9 cellular contexts compared by ENCODE assay signal in genomic region chr3:133944641-133945441, GRCh38. TPM values are rescaled to one million over a fixed set of nuclear protein-coding genes. Genes with fewer than 3 reads are reported as not detected.
DNase-seq lines count a peak whose midpoint lies in the region; ATAC-seq, FAIRE-seq and TF ChIP-seq lines count a peak whose summit lies in the region.
"Had no signal": no experiment of that assay in that cellular context is flagged by ENCODE, and none has a peak within 500 bp of the region (broad histone marks: within the 10 kb centered on the region; RNA-seq: fewer than 3 reads in every experiment).

No MANE protein-coding gene starts in this region.

- no peak for TF ChIP-seq EP300 in A549 (IDR thresholded peaks at IDR 0.05)

- peaks cover 9% of the 10 kb centered on the region for H3K4me1 Mint-ChIP-seq in activated T-cell treated with anti-CD3 and anti-CD28 coated beads, Interleukin-2, amount 50 U/mL, for 24 hours (ENCODE audit: low read depth)

- no peak for FAIRE-seq in A549 (lab: Jason Lieb, UNC)

- H2AFZ ChIP-seq in OCI-LY7 (ENCODE audit: low read length), result no peak overlapping the region

- no peak overlapping the region for H3K27ac Mint-ChIP-seq in activated T-cell treated with anti-CD3 and anti-CD28 coated beads, Interleukin-2, amount 50 U/mL, for 24 hours

- no peak for TF ChIP-seq RAD21 in A549 (conservative IDR thresholded peaks at IDR 0.05 in 1 of 2, IDR thresholded peaks at IDR 0.05 in 1 of 2)

- no peaks in the 10 kb centered on the region for H3K36me3 Mint-ChIP-seq in activated T-cell treated with anti-CD3 and anti-CD28 coated beads, Interleukin-2, amount 50 U/mL, for 24 hours (ENCODE audit: low read depth)

- H3K4me1 ChIP-seq in A549 (peaks cover 23% of the 10 kb centered on the region), breast epithelium (peaks cover 4 to 42% of the 10 kb centered on the region in 2 donors), OCI-LY7 (ENCODE audit: insufficient read depth, low read length, poor library complexity, severe bottlenecking) (no peaks in the 10 kb centered on the region)

- H3K9me2 ChIP-seq in OCI-LY7 (ENCODE audit: insufficient read depth, low read length), result no peaks in the 10 kb centered on the region

- WGBS in A549 (ENCODE audit: missing lambda C conversion rate), result 88% methylated on average over 9 of the region's 13 CpGs

- peaks cover 5% of the 10 kb centered on the region for H3K27me3 Mint-ChIP-seq in activated T-cell treated with anti-CD3 and anti-CD28 coated beads, Interleukin-2, amount 50 U/mL, for 24 hours

- no peaks in the 10 kb centered on the region for H3K27me3 ChIP-seq in breast epithelium
- H3K27me3 ChIP-seq in layer of hippocampus (ENCODE audit: control insufficient read depth, insufficient read depth, low read length), result no peaks in the 10 kb centered on the region

- no TSS peak for BruUV-seq in OCI-LY7 (replicated peaks; lab: Mats Ljungman, UMichigan)

- TF ChIP-seq CTCF in A549 (IDR thresholded peaks at IDR 0.05) (no peak), breast epithelium (IDR thresholded peaks at IDR 0.05) (no peak), OCI-LY7 (conservative IDR thresholded peaks at IDR 0.05; ENCODE audit: low read length) (no peak)

- TF ChIP-seq POLR2A in A549 (IDR thresholded peaks at IDR 0.05; ENCODE audit: low read length) (no peak), breast epithelium (IDR thresholded peaks at IDR 0.05) (no peak)

- H3K9me3 ChIP-seq in A549 (no peaks in the 10 kb centered on the region), breast epithelium (no peaks in the 10 kb centered on the region), OCI-LY7 (ENCODE audit: low read length) (no peaks in the 10 kb centered on the region)

- H3K4me3 ChIP-seq in A549, result no peak overlapping the region
- no peak overlapping the region for H3K4me3 ChIP-seq in breast epithelium
- no peak overlapping the region for H3K4me3 ChIP-seq in OCI-LY7 (ENCODE audit: low read depth, low read length, poor library complexity, severe bottlenecking)
- H3K4me3 ChIP-seq: skin epidermis had no signal

- H3K4me2 ChIP-seq in A549 (peak overlapping the region; percentile 54), OCI-LY7 (ENCODE audit: low read length) (no peak overlapping the region)

- H3K9me3 Mint-ChIP-seq in activated T-cell treated with anti-CD3 and anti-CD28 coated beads, Interleukin-2, amount 50 U/mL, for 24 hours, result no peaks in the 10 kb centered on the region

- DNase-seq in A549 (ENCODE audit: low read depth in 1 of 2, low spot score in 1 of 2), result no peak
- peak; percentile 64 to 65 for DNase-seq in Kasumi-1 (lab: John Stamatoyannopoulos, UW)
- peak in 1 of 2 donors; percentile 80 for DNase-seq in breast epithelium (ENCODE audit: low spot score in 2 of 2)
- DNase-seq in KG1 (lab: John Stamatoyannopoulos, UW), result no peak
- DNase-seq in activated T-cell treated with anti-CD3 and anti-CD28 coated beads, Interleukin-2, amount 50 U/mL, for 24 hours, result no peak
- no peak for DNase-seq in RKO (ENCODE audit: low spot score)
- no peak for DNase-seq in OCI-LY7 (ENCODE audit: low spot score)

- H3K36me3 ChIP-seq in breast epithelium, result no peaks in the 10 kb centered on the region
- no peaks in the 10 kb centered on the region for H3K36me3 ChIP-seq in OCI-LY7 (ENCODE audit: insufficient read depth, low read length)

- intact Hi-C loops in breast epithelium (cut with DNase I; ENCODE audit: low total_unique reads) (no loop called here), OCI-LY7 (cut with micrococcal nuclease; ENCODE audit: unreplicated experiment) (no loop called here)

- H3K79me2 ChIP-seq in OCI-LY7 (ENCODE audit: insufficient read depth, low read depth, low read length), result no peaks in the 10 kb centered on the region

- POLR2A ChIA-PET in A549 (lab: Yijun Ruan, JAX) (no interaction called here), OCI-LY7 (lab: Charles Lee) (no interaction called here)

- no peak for ATAC-seq in A549

- CTCF ChIA-PET in A549 (lab: Yijun Ruan, JAX) (interaction anchor here (1.3 to 1.5 kb wide), 2 partner anchors 15 to 1214 kb away, joined by 4 read pairs; no protein-coding TSS in a partner anchor), OCI-LY7 (lab: Charles Lee; ENCODE audit: unreplicated experiment) (no interaction called here)

- no peaks in the 10 kb centered on the region for H4K20me1 ChIP-seq in OCI-LY7 (ENCODE audit: insufficient read depth, low read length)

- H3K27ac ChIP-seq in A549 (peak overlapping the region in 1 of 2 experiments; percentile 50; a peak in 1 of 6 replicates), breast epithelium (peak overlapping the region; percentile 84 to 85), layer of hippocampus (ENCODE audit: low read depth, low read length) (peak overlapping the region; percentile 42), OCI-LY7 (ENCODE audit: low read depth, low read length, poor library complexity, severe bottlenecking) (no peak overlapping the region)

- no peak overlapping the region for H3K4me3 Mint-ChIP-seq in activated T-cell treated with anti-CD3 and anti-CD28 coated beads, Interleukin-2, amount 50 U/mL, for 24 hours

TF ChIP-seq in A549, 52 proteins besides CTCF, POLR2A, EP300 and RAD21:
- no peak for TF ChIP-seq CBX8 (IDR thresholded peaks at IDR 0.05)
- no peak for TF ChIP-seq ESRRA (IDR thresholded peaks at IDR 0.05; ENCODE audit: borderline replicate concordance, low read length)
- no peak for TF ChIP-seq TFCP2L1 (CRISPR knock-in tag; IDR thresholded peaks at IDR 0.05)
- TF ChIP-seq SREBF2 (IDR thresholded peaks at IDR 0.05), result no peak
- TF ChIP-seq FOSL2 (IDR thresholded peaks at IDR 0.05), result no peak
- TF ChIP-seq FOSL2 (CRISPR knock-in tag; IDR thresholded peaks at IDR 0.05), result no peak
- TF ChIP-seq HOXB13 (CRISPR knock-in tag; IDR thresholded peaks at IDR 0.05; ENCODE audit: low read depth), result no peak

RNA-seq across cellular contexts. Expression of gene RAB6B, which starts 49.2 kb away (rescaled TPM):
- polyA plus RNA-seq in A549 (2011; rRNA removed), result 2.5 and 3.7 TPM in 2 replicates
- polyA plus RNA-seq in A549 (2012; cell fraction: cytosol; rRNA removed), result 2.6 and 3.0 TPM in 2 replicates
- 1.8 and 2.3 TPM in 2 replicates for polyA plus RNA-seq in A549 (2012; cell fraction: nucleus; rRNA removed)
- 2.4 to 3.4 TPM (median 2.6 TPM) in 3 replicates for polyA plus RNA-seq in A549 (2017; fragmentation: RNase III; extraction: RNeasy Plus Mini Kit Qiagen cat#74134 plus additional on column Dnase treatment)
- polyA minus RNA-seq in A549 (2011; rRNA and poly(A)+ RNA removed), result 4.1 and 6.9 TPM in 2 replicates
- 1 to 10 TPM; 1.8 to 3.9 (median 3.4) TPM for total RNA-seq in breast epithelium
- total RNA-seq in OCI-LY7 (2014; rRNA removed; shearing (Covaris generic)), result not detected in 2 replicates
- total RNA-seq in OCI-LY7 (2022), result not detected in 2 replicates

Comparison
In these comparisons a context has a peak if more than half of its experiments do, and no peak if none do; other contexts are left out.
1. DNase-seq: peak in Kasumi-1 (2 of 2); none in A549 (0 of 2), KG1 (single experiment), activated T-cell treated with anti-CD3 and anti-CD28 coated beads, Interleukin-2, amount 50 U/mL, for 24 hours (single experiment), RKO (single experiment) and OCI-LY7 (single experiment).